Comparison of ENCODE assay signal across 7 cellular contexts in the genomic region with DNA sequence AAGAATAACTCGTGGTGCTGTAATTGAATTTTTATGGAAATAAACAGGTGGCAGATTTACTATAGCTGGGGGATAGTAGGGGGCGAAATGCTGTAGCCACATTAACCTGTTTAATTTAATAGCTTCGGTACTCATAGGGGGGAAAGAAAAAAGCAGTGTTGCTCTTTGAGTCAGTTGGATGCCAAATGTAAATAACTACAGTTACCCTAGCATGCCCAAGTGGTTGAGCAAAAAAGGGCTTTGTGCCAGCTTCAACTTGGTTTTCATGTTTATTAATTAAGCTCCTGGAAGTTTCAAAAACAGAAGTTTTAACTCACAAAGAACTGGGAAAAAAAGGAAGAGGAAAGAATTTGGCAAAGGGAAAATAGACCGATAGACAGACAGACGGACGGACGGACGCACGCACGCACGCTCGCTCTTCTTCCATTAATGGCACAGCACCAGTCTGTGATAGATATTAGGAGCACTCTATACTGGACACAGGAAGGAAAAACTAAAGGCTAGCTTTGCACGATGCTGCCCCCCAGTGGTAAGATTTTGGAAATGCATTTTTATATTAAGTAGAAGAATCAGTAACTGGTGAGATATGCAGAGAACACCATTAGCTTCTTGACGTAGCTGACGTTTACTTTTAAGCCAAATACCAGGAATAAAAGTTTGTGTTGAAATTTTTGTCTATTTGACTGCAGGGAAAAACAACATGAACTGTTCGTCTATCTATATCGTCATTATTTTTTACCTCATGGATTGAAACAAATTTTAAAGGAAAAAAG.
DNase-seq lines count a peak whose midpoint lies in the region; ATAC-seq and TF ChIP-seq lines count a peak whose summit lies in the region.

No MANE protein-coding gene starts in this region.

- peak; percentile 82 for DNase-seq in ELR (ENCODE audit: low read depth)
- DNase-seq in NCI-H524 (lab: John Stamatoyannopoulos, UW): peak; percentile 50 to 61
- peak; percentile 70 for DNase-seq in amniotic epithelial cell (ENCODE audit: low read depth)
- peak in 1 of 3 donors; percentile 46 for DNase-seq in right cardiac atrium
- DNase-seq in sigmoid colon: peak; percentile 70

- H3K27ac ChIP-seq in right cardiac atrium (ENCODE audit: low read length) (no peak overlapping the region), sigmoid colon (no peak overlapping the region)

- no peak overlapping the region for H3K4me3 ChIP-seq in right cardiac atrium (ENCODE audit: low read length)
- peak overlapping the region in 3 of 4 donors; percentile 25 to 38 (median 28) for H3K4me3 ChIP-seq in sigmoid colon

- TF ChIP-seq CTCF in sigmoid colon (IDR thresholded peaks at IDR 0.05): peak; percentile 53 to 79 (median 66)

- H3K9me3 ChIP-seq in right cardiac atrium (ENCODE audit: control insufficient read depth, low read length) (no peaks in the 10 kb centered on the region), sigmoid colon (no peaks in the 10 kb centered on the region)

- H3K27me3 ChIP-seq in right cardiac atrium (ENCODE audit: control insufficient read depth, insufficient read depth) (no peaks in the 10 kb centered on the region), sigmoid colon (no peaks in the 10 kb centered on the region)

- intact Hi-C loops in right cardiac atrium (cut with DNase I): loop anchor here in 2 of 4 donors (2.0 to 5.0 kb wide), 3 partner anchors 56 to 407 kb away; no protein-coding TSS in a partner anchor
- intact Hi-C loops in sigmoid colon (cut with DNase I): loop anchor here (2.0 kb wide), 2 partner anchors 54 to 966 kb away; no protein-coding TSS in a partner anchor

- WGBS in right cardiac atrium: 25% methylated on average over 17 of the region's 17 CpGs
- WGBS in sigmoid colon, 2 donors: 26 to 39% methylated on average over 17 of the region's 17 CpGs

- no peaks in the 10 kb centered on the region for H3K36me3 ChIP-seq in sigmoid colon

- ATAC-seq in GM19467 (IDR thresholded peaks at IDR 0.05; ENCODE audit: unreplicated experiment) (peak; percentile 73), HG03521 (IDR thresholded peaks at IDR 0.05; ENCODE audit: unreplicated experiment) (peak; percentile 76), right cardiac atrium (peak; percentile 83 to 85)

- no peak for TF ChIP-seq POLR2A in sigmoid colon (IDR thresholded peaks at IDR 0.05)

- no peaks in the 10 kb centered on the region for H3K4me1 ChIP-seq in right cardiac atrium (ENCODE audit: control insufficient read depth, insufficient read depth, low read length)
- peaks cover 0 to 22% (median 15%) of the 10 kb centered on the region in 4 donors for H3K4me1 ChIP-seq in sigmoid colon

- TF ChIP-seq EP300 in sigmoid colon (IDR thresholded peaks at IDR 0.05): no peak
